Comparison of ENCODE assay signal across 14 cellular contexts in the genomic region with DNA sequence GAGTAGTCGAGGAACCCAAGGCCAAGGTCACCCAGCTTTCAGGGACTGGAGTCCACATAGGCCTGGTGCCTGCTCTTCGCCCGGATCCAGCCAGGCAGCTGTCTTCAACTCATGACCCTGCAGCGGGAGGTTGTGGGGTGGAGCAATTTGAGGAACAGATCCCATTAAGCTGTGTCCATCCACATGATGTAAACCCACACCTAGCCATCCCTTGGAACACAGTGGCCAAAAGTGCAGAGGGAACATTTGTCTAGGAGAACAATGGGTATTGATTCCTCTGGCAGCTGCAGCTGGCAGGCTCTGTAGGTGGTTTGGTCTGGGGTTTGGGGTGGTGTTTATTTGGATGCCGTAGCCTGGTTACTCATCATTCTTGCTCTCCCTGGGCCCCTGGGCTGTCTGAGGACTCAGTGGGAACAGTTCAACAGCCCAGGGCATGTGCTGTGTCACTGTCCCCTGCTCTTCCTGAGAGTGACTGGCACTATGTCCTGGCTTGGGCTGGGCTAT.
DNase-seq lines count a peak whose midpoint lies in the region; ATAC-seq, FAIRE-seq and TF ChIP-seq lines count a peak whose summit lies in the region.
"Had no signal": no experiment of that assay in that cellular context is flagged by ENCODE, and none has a peak within 500 bp of the region (broad histone marks: within the 10 kb centered on the region; RNA-seq: fewer than 3 reads in every experiment).

No MANE protein-coding gene starts in this region.

- H3K4me3 ChIP-seq in PC-9 (no peak overlapping the region), heart right ventricle (no peak overlapping the region)
- H3K4me3 ChIP-seq: upper lobe of right lung had no signal

- WGBS in heart right ventricle, 2 donors, result 66 to 68% methylated on average over 5 of the region's 5 CpGs

- H3K27me3 ChIP-seq in PC-9 (ENCODE audit: insufficient read depth, low read depth), result no peaks in the 10 kb centered on the region
- no peaks in the 10 kb centered on the region for H3K27me3 ChIP-seq in heart right ventricle
- H3K27me3 ChIP-seq: upper lobe of right lung had no signal

- peak; percentile 43 for DNase-seq in NCI-H187 treated with DMSO at 0.1 percent for 48 hours (lab: John Stamatoyannopoulos, UW)
- no peak for DNase-seq in NCI-H187 (lab: John Stamatoyannopoulos, UW)
- DNase-seq in PC-9, result peak; percentile 69 to 89
- DNase-seq in heart right ventricle, result no peak
- peak; percentile 49 for DNase-seq in superior temporal gyrus (ENCODE audit: extremely low spot score)
- DNase-seq in activated naive CD4-positive, alpha-beta T cell treated with anti-CD3 and anti-CD28 coated beads, Interleukin-2, amount 50 U/mL, for 16 hours, result no peak
- no peak for DNase-seq in RCC 7860 (ENCODE audit: low spot score)
- DNase-seq in kidney glomerular epithelial cell (lab: John Stamatoyannopoulos, UW), result no peak
- DNase-seq: activated CD4-positive, alpha-beta T cell treated with anti-CD3 and anti-CD28 coated beads, Interleukin-2, amount 50 U/mL, for 4 hours; foreskin fibroblast; GF-D8; naive B cell; upper lobe of right lung had no signal

- no peaks in the 10 kb centered on the region for H3K9me2 ChIP-seq in PC-9 (ENCODE audit: insufficient read depth)

- peak overlapping the region; percentile 26 for H3K4me2 ChIP-seq in PC-9

- H3K9me3 ChIP-seq in PC-9 (ENCODE audit: insufficient read depth, low read depth) (no peaks in the 10 kb centered on the region), heart right ventricle (no peaks in the 10 kb centered on the region)
- H3K9me3 ChIP-seq: upper lobe of right lung had no signal

- no peak overlapping the region for H2AFZ ChIP-seq in PC-9

- CTCF ChIA-PET in PC-9 (lab: Charles Lee), result interaction anchor here (1.8 kb wide), 1 partner anchor 57 kb away, joined by 5 read pairs; no protein-coding TSS in a partner anchor

- POLR2A ChIA-PET in PC-9 (lab: Charles Lee; ENCODE audit: unreplicated experiment), result no interaction called here

- TF ChIP-seq CTCF in PC-9 (conservative IDR thresholded peaks at IDR 0.05) (no peak), heart right ventricle (IDR thresholded peaks at IDR 0.05) (no peak)

- H3K79me2 ChIP-seq in PC-9 (ENCODE audit: low read depth), result no peaks in the 10 kb centered on the region

- intact Hi-C loops in PC-9 (cut with micrococcal nuclease; ENCODE audit: unreplicated experiment) (no loop called here), heart right ventricle (cut with DNase I) (no loop called here)

- H3K4me1 ChIP-seq in PC-9 (replicated peaks; ENCODE audit: insufficient read depth) (peaks cover 16% of the 10 kb centered on the region), heart right ventricle (peaks cover 0 to 19% (median 0%) of the 10 kb centered on the region in 9 donors)
- H3K4me1 ChIP-seq: upper lobe of right lung had no signal

- FAIRE-seq in RCC 7860 (lab: Jason Lieb, UNC), result no peak
- FAIRE-seq: A204.1 had no signal

- H3K36me3 ChIP-seq in PC-9 (ENCODE audit: low read depth) (no peaks in the 10 kb centered on the region), heart right ventricle (no peaks in the 10 kb centered on the region)
- H3K36me3 ChIP-seq: upper lobe of right lung had no signal

- no TSS peak for BruUV-seq in PC-9 (replicated peaks; lab: Mats Ljungman, UMichigan)

- H3K27ac ChIP-seq in PC-9, result no peak overlapping the region
- H3K27ac ChIP-seq in heart right ventricle, result no peak overlapping the region
- H3K27ac ChIP-seq: upper lobe of right lung had no signal

- no peaks in the 10 kb centered on the region for H4K20me1 ChIP-seq in PC-9 (ENCODE audit: insufficient read depth)

- peak in 5 of 8 donors; percentile 39 to 88 (median 65) for ATAC-seq in heart right ventricle

- peaks cover 18% of the 10 kb centered on the region; the same call in 1 of the 2 replicates for H3F3A ChIP-seq in PC-9 (ENCODE audit: insufficient read depth, low read depth)

Comparison
In these comparisons a context has a peak if more than half of its experiments do, and no peak if none do; other contexts are left out.
1. DNase-seq: peak in NCI-H187 treated with DMSO at 0.1 percent for 48 hours (single experiment), PC-9 (2 of 2) and superior temporal gyrus (single experiment); none in NCI-H187 (0 of 2), heart right ventricle (0 of 2), activated naive CD4-positive, alpha-beta T cell treated with anti-CD3 and anti-CD28 coated beads, Interleukin-2, amount 50 U/mL, for 16 hours (single experiment), RCC 7860 (single experiment) and kidney glomerular epithelial cell (single experiment).